8 cellular contexts compared by ENCODE assay signal in the genomic region with DNA sequence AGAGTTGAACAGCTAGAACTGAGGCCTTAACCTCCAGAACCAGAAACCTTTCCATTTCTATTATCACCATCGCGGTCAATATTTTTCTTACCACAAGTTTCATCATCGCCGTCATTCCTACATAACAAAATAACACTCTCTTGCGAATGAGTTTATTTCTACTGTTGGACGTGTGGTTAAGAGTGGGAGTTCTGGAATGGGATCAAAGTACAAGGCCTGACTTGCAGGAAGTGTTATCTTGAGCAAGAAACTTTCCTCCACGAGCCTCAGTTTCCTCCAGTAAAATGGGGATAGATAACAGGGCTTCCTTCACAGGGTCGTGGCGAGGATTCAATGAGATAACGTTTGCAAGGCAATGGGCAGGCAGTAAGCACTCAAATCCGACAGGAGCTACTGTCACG. TPM values are rescaled to one million over a fixed set of nuclear protein-coding genes. Genes with fewer than 3 reads are reported as not detected.
DNase-seq lines count a peak whose midpoint lies in the region; ATAC-seq, FAIRE-seq and TF ChIP-seq lines count a peak whose summit lies in the region.

No MANE protein-coding gene starts in this region.

- no peak overlapping the region for H4K8ac ChIP-seq in mesendoderm (ENCODE audit: low read depth, low read length)

- H2BK5ac ChIP-seq in mesendoderm (ENCODE audit: low read length): no peak overlapping the region

- H3K4me2 ChIP-seq in mesendoderm (ENCODE audit: low read length): peak overlapping the region; percentile 91

- TF ChIP-seq CTCF in AG09309 (IDR thresholded peaks at IDR 0.05; ENCODE audit: control insufficient read depth, insufficient read depth, low read depth, low read length, missing control alignments) (no peak), brain microvascular endothelial cell (IDR thresholded peaks at IDR 0.05; ENCODE audit: low read depth, low read length, missing control alignments) (no peak), D721Med (IDR thresholded peaks at IDR 0.05; ENCODE audit: insufficient read depth, missing control alignments) (no peak)

- peak overlapping the region; percentile 29 for H2AK5ac ChIP-seq in mesendoderm (ENCODE audit: low read length)

- peaks cover 12% of the 10 kb centered on the region for H3K79me1 ChIP-seq in mesendoderm (ENCODE audit: low read length)

- WGBS in mesendoderm (ENCODE audit: extremely low coverage, insufficient coverage, low lambda C conversion rate): no CpG with 5 or more reads among the region's 12 CpGs

- ATAC-seq in GM21526 (IDR thresholded peaks at IDR 0.05; ENCODE audit: low FRiP score, unreplicated experiment): no peak

- no peak overlapping the region for H2BK120ac ChIP-seq in mesendoderm (ENCODE audit: low read depth, low read length)

- no peaks in the 10 kb centered on the region for H3K27me3 ChIP-seq in brain microvascular endothelial cell (replicated peaks)
- no peaks in the 10 kb centered on the region for H3K27me3 ChIP-seq in mesendoderm (ENCODE audit: insufficient read depth, low read length, poor library complexity)

- in situ Hi-C loops in brain microvascular endothelial cell (cut with HindIII; ENCODE audit: low pct_ligation_motif_present, low sequenced_read_pairs): no loop called here

- H3K4ac ChIP-seq in mesendoderm (ENCODE audit: low read depth, low read length): peak overlapping the region; percentile 56

- H3K36me3 ChIP-seq in brain microvascular endothelial cell (replicated peaks): peaks cover 10% of the 10 kb centered on the region
- peaks cover 3% of the 10 kb centered on the region for H3K36me3 ChIP-seq in mesendoderm (ENCODE audit: control insufficient read depth, insufficient read depth, low read length)

- FAIRE-seq in D721Med (lab: Jason Lieb, UNC): no peak

- no peak overlapping the region for H2BK15ac ChIP-seq in mesendoderm (replicated peaks; ENCODE audit: low read depth)

- H3K23ac ChIP-seq in mesendoderm (ENCODE audit: low read length): no peak overlapping the region

- DNase-seq in AG09309 (ENCODE audit: low read depth): peak; percentile 50
- DNase-seq in Jurkat, Clone E6-1 (ENCODE audit: low read depth, low spot score): no peak
- DNase-seq in brain microvascular endothelial cell: peak; percentile 56
- peak; percentile 38 for DNase-seq in mesendoderm
- no peak for DNase-seq in NCI-H187 treated with DMSO at 0.1 percent for 48 hours (lab: John Stamatoyannopoulos, UW)
- DNase-seq in D721Med (ENCODE audit: insufficient read length, low spot score): no peak
- DNase-seq in NCI-H774 (lab: John Stamatoyannopoulos, UW): no peak

- peak overlapping the region; percentile 99 for H3K9ac ChIP-seq in mesendoderm (ENCODE audit: low read length)

- H3K79me2 ChIP-seq in mesendoderm (ENCODE audit: control insufficient read depth, insufficient read depth, low read length): peaks cover 55% of the 10 kb centered on the region

- H3K4me3 ChIP-seq in AG09309 (ENCODE audit: control insufficient read depth, low read depth, low read length): peak overlapping the region; percentile 97
- peak overlapping the region; percentile 99 for H3K4me3 ChIP-seq in Jurkat, Clone E6-1 (ENCODE audit: low read length)
- peak overlapping the region; percentile 100 for H3K4me3 ChIP-seq in brain microvascular endothelial cell (ENCODE audit: low read depth, low read length)
- peak overlapping the region; percentile 98 for H3K4me3 ChIP-seq in mesendoderm (ENCODE audit: low read length)

- H3K18ac ChIP-seq in mesendoderm (ENCODE audit: low read length): no peak overlapping the region

- H3K27ac ChIP-seq in brain microvascular endothelial cell: peak overlapping the region; percentile 99
- H3K27ac ChIP-seq in mesendoderm (ENCODE audit: low read depth, low read length): peak overlapping the region; percentile 15

- H3K56ac ChIP-seq in mesendoderm (ENCODE audit: low read length): peak overlapping the region; percentile 100

- H3K4me1 ChIP-seq in mesendoderm (ENCODE audit: control insufficient read depth, low read depth, low read length): peaks cover 2% of the 10 kb centered on the region

- no peak overlapping the region for H4K5ac ChIP-seq in mesendoderm (ENCODE audit: low read length)

RNA-seq across cellular contexts. Expression of gene SART3, which starts 0.7 kb away (rescaled TPM):
- polyA plus RNA-seq in Jurkat, Clone E6-1 (2012; ENCODE audit: insufficient read depth, insufficient read length): 56.7 TPM
- 44.4 TPM for polyA plus RNA-seq in mesendoderm (2013, experiment 1 of 2)
- 44.8 TPM for polyA plus RNA-seq in mesendoderm (2013, experiment 2 of 2)

RNA-seq across cellular contexts. Expression of gene ISCU, which starts 2.1 kb away (rescaled TPM):
- polyA plus RNA-seq in Jurkat, Clone E6-1 (2012; ENCODE audit: insufficient read depth, insufficient read length): 109 TPM
- 67.0 TPM for polyA plus RNA-seq in mesendoderm (2013, experiment 1 of 2)
- 63.2 TPM for polyA plus RNA-seq in mesendoderm (2013, experiment 2 of 2)

RNA-seq across cellular contexts. Expression of gene TMEM119, which starts 37.6 kb away (rescaled TPM):
- not detected for polyA plus RNA-seq in Jurkat, Clone E6-1 (2012; ENCODE audit: insufficient read depth, insufficient read length)
- 0.14 TPM for polyA plus RNA-seq in mesendoderm (2013, experiment 1 of 2)
- 0.13 TPM for polyA plus RNA-seq in mesendoderm (2013, experiment 2 of 2)

RNA-seq across cellular contexts. Expression of gene FICD, which starts 45.2 kb away (rescaled TPM):
- polyA plus RNA-seq in Jurkat, Clone E6-1 (2012; ENCODE audit: insufficient read depth, insufficient read length): 5.0 TPM
- polyA plus RNA-seq in mesendoderm (2013, experiment 1 of 2): 2.1 TPM
- 2.2 TPM for polyA plus RNA-seq in mesendoderm (2013, experiment 2 of 2)

Comparison
In these comparisons a context has a peak if more than half of its experiments do, and no peak if none do; other contexts are left out.
1. DNase-seq: peak in AG09309 (single experiment), brain microvascular endothelial cell (single experiment) and mesendoderm (single experiment); none in Jurkat, Clone E6-1 (single experiment), NCI-H187 treated with DMSO at 0.1 percent for 48 hours (single experiment), D721Med (single experiment) and NCI-H774 (single experiment).
2. Peak in every context shown above with its lines, with median percentiles within 50 percentile points of each other: H3K4me3 ChIP-seq.